Comparison of ENCODE assay signal across 16 cellular contexts in the genomic region with DNA sequence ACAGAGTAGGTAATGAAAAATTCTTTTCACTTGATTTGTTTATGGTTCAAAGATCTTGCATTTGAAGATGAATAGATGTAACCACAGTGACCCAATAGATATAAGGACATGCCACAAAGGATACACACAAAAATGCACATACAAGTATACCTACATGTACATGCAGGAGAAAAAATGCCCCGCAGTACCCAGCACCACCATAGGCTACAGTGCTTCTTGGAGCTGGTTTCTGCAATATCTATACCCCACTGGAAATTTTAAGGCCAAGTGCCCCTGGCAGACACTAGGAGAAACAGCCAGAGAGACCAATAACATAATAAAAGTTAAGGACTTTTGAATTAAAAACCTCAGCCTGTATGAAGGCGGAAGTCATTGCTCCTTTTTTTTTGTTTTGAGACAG. TPM values are rescaled to one million over a fixed set of nuclear protein-coding genes. Genes with fewer than 3 reads are reported as not detected.
DNase-seq lines count a peak whose midpoint lies in the region; ATAC-seq and TF ChIP-seq lines count a peak whose summit lies in the region.
"Had no signal": no experiment of that assay in that cellular context is flagged by ENCODE, and none has a peak within 500 bp of the region (broad histone marks: within the 10 kb centered on the region; RNA-seq: fewer than 3 reads in every experiment).

No MANE protein-coding gene starts in this region.

- H3K27ac ChIP-seq in left ventricle myocardium inferior (replicated peaks), result peak overlapping the region; percentile 85
- H3K27ac ChIP-seq in WERI-Rb-1, result peak overlapping the region; percentile 32; the same call in 1 of the 2 replicates
- H3K27ac ChIP-seq: GM23248, HL-60, SK-N-MC had no signal

- H3K9me3 ChIP-seq in left ventricle myocardium inferior (replicated peaks) (no peaks in the 10 kb centered on the region), WERI-Rb-1 (ENCODE audit: severe bottlenecking) (no peaks in the 10 kb centered on the region)
- H3K9me3 ChIP-seq: BE2C had no signal

- H3K36me3 ChIP-seq in left ventricle myocardium inferior, result peaks cover 36% of the 10 kb centered on the region
- peaks cover 30% of the 10 kb centered on the region for H3K36me3 ChIP-seq in WERI-Rb-1

- H3K27ac Mint-ChIP-seq in nephron, result peak overlapping the region in 2 of 3 experiments; percentile 46 to 71
- H3K27ac Mint-ChIP-seq: CD4-positive, alpha-beta T cell; H9 had no signal

- DNase-seq in left ventricle myocardium inferior, result no peak
- no peak for DNase-seq in left cardiac atrium
- no peak for DNase-seq in WERI-Rb-1
- no peak for DNase-seq in DMS79 (lab: John Stamatoyannopoulos, UW)
- DNase-seq in activated gamma-delta T cell treated with Interleukin-2 at 50 U/mL for 16 hours, result no peak
- no peak for DNase-seq in GM10266 (ENCODE audit: extremely low spot score)
- DNase-seq: CD4-positive, alpha-beta T cell; KG1; NCI-H1092 treated with DMSO at 0.1 percent for 48 hours had no signal

- H3K4me1 Mint-ChIP-seq in nephron, result peaks cover 55% of the 10 kb centered on the region

- no peak overlapping the region for H3K4me3 ChIP-seq in left ventricle myocardium inferior
- no peak overlapping the region for H3K4me3 ChIP-seq in WERI-Rb-1 (ENCODE audit: low read depth, low read length)
- H3K4me3 ChIP-seq: GM23248, SK-N-MC had no signal

- no peak overlapping the region for H3K4me3 Mint-ChIP-seq in nephron
- H3K4me3 Mint-ChIP-seq: CD4-positive, alpha-beta T cell; H9; HFFc6 had no signal

- H3K27me3 Mint-ChIP-seq in nephron (ENCODE audit: low read depth), result no peaks in the 10 kb centered on the region
- H3K27me3 Mint-ChIP-seq: CD4-positive, alpha-beta T cell had no signal

- TF ChIP-seq CTCF in left ventricle myocardium inferior (IDR thresholded peaks at IDR 0.05; ENCODE audit: borderline replicate concordance) (no peak), WERI-Rb-1 (IDR thresholded peaks at IDR 0.05; ENCODE audit: low read depth, low read length) (no peak), nephron (IDR thresholded peaks at IDR 0.05; ENCODE audit: unreplicated experiment in 3 of 3) (no peak), GM10266 (IDR thresholded peaks at IDR 0.05; ENCODE audit: control insufficient read depth, insufficient read depth, low read depth, missing control alignments) (no peak)

- H3K9me3 Mint-ChIP-seq in nephron, result no peaks in the 10 kb centered on the region
- H3K9me3 Mint-ChIP-seq: CD4-positive, alpha-beta T cell; H9; HFFc6 had no signal

- no peak for ATAC-seq in left cardiac atrium

- H3K4me1 ChIP-seq in left ventricle myocardium inferior, result peaks cover 66% of the 10 kb centered on the region

- H3K27me3 ChIP-seq in left ventricle myocardium inferior (ENCODE audit: low read depth), result no peaks in the 10 kb centered on the region
- H3K27me3 ChIP-seq in WERI-Rb-1 (ENCODE audit: insufficient read depth, low read depth, severe bottlenecking), result no peaks in the 10 kb centered on the region
- H3K27me3 ChIP-seq: BE2C had no signal

- intact Hi-C loops in left ventricle myocardium inferior (cut with micrococcal nuclease), result no loop called here
- intact Hi-C loops in left cardiac atrium (cut with DNase I), result loop anchor here in 1 of 2 donors (5.0 kb wide), 1 partner anchor 189 kb away; no protein-coding TSS in a partner anchor

- H3K36me3 Mint-ChIP-seq in nephron (ENCODE audit: low read depth), result peaks cover 52% of the 10 kb centered on the region

RNA-seq across cellular contexts. Expression of a gene that starts 12.1 kb away (rescaled TPM):
- total RNA-seq in left ventricle myocardium inferior (0.69 TPM), left cardiac atrium (1 to 10 TPM; 1.2 to 2.7 TPM)

RNA-seq across cellular contexts. Expression of a gene that starts 33.6 kb away (rescaled TPM):
- total RNA-seq in left ventricle myocardium inferior (22.9 TPM), left cardiac atrium (10 to 100 TPM; 31.1 to 39.6 TPM)

RNA-seq across cellular contexts. Expression of a gene that starts 46.5 kb away (rescaled TPM):
- 0.44 TPM for total RNA-seq in left ventricle myocardium inferior
- 1 to 10 TPM in 1 of 2 donors, under 1 TPM in 1; 0.50 to 2.1 TPM for total RNA-seq in left cardiac atrium
- total RNA-seq: CD4-positive, alpha-beta T cell had no signal
